20 cellular contexts compared by ENCODE assay signal in genomic region chr2:137929504-137929886, GRCh38. TPM values are rescaled to one million over a fixed set of nuclear protein-coding genes. Genes with fewer than 3 reads are reported as not detected.
DNase-seq lines count a peak whose midpoint lies in the region; ATAC-seq, FAIRE-seq and TF ChIP-seq lines count a peak whose summit lies in the region.
"Had no signal": no experiment of that assay in that cellular context is flagged by ENCODE, and none has a peak within 500 bp of the region (broad histone marks: within the 10 kb centered on the region; RNA-seq: fewer than 3 reads in every experiment).

No MANE protein-coding gene starts in this region.

- no peaks in the 10 kb centered on the region for H3K9me3 Mint-ChIP-seq in activated CD8-positive, alpha-beta T cell treated with anti-CD3 and anti-CD28 coated beads, Interleukin-2, amount 10 ng/mL, durations not matched to agents 7 days and 5 days (ENCODE audit: insufficient read depth)
- H3K9me3 Mint-ChIP-seq: memory B cell, nephron progenitor cell, T-cell had no signal

- no peak for TF ChIP-seq EP300 in gastroesophageal sphincter (IDR thresholded peaks at IDR 0.05)

- H3K9me1 ChIP-seq in IMR-90 (ENCODE audit: insufficient read depth, low read length), result peaks cover 6% of the 10 kb centered on the region; the same call in 1 of the 2 replicates

- intact Hi-C loops in IMR-90 (cut with micrococcal nuclease), result no loop called here

- H3K9me3 ChIP-seq in IMR-90 (ENCODE audit: control insufficient read depth, insufficient read depth, low read length), result no peaks in the 10 kb centered on the region
- H3K9me3 ChIP-seq in SJSA1 (replicated peaks), result no peaks in the 10 kb centered on the region
- H3K9me3 ChIP-seq in gastroesophageal sphincter, result no peaks in the 10 kb centered on the region
- H3K9me3 ChIP-seq: prostate gland, vagina had no signal

- no peaks in the 10 kb centered on the region for H3K36me3 Mint-ChIP-seq in activated CD8-positive, alpha-beta T cell treated with anti-CD3 and anti-CD28 coated beads, Interleukin-2, amount 10 ng/mL, durations not matched to agents 7 days and 5 days (ENCODE audit: low read depth)
- H3K36me3 Mint-ChIP-seq: memory B cell, T-cell had no signal

- H3K18ac ChIP-seq in IMR-90 (ENCODE audit: low read depth, low read length) (peak overlapping the region; percentile 80), mesendoderm (ENCODE audit: low read length) (no peak overlapping the region)

- no peak overlapping the region for H2AFZ ChIP-seq in IMR-90 (replicated peaks; ENCODE audit: low read length, poor library complexity)

- H3K27ac ChIP-seq in IMR-90 (ENCODE audit: insufficient read depth, low read length) (peak overlapping the region; percentile 95), SJSA1 (peak overlapping the region; percentile 94), mesendoderm (ENCODE audit: low read depth, low read length) (peak overlapping the region; percentile 61), gastroesophageal sphincter (no peak overlapping the region)
- H3K27ac ChIP-seq: prostate gland, vagina had no signal

- no peak overlapping the region for H3K27ac Mint-ChIP-seq in activated CD8-positive, alpha-beta T cell treated with anti-CD3 and anti-CD28 coated beads, Interleukin-2, amount 10 ng/mL, durations not matched to agents 7 days and 5 days
- H3K27ac Mint-ChIP-seq: CD8-positive, alpha-beta memory T cell; memory B cell; nephron progenitor cell; T-cell had no signal

- in situ Hi-C loops in IMR-90 (cut with MboI; ENCODE audit: low sequenced_read_pairs), result no loop called here

- H3K4me2 ChIP-seq in IMR-90 (ENCODE audit: low read depth, low read length) (peak overlapping the region; percentile 50; the same call in 1 of the 2 replicates), mesendoderm (ENCODE audit: low read length) (no peak overlapping the region)

- no TSS peak for BruUV-seq in IMR-90 (replicated peaks; lab: Mats Ljungman, UMichigan)

- CTCF ChIA-PET in IMR-90 (lab: Yijun Ruan, JAX), result no interaction called here
- CTCF ChIA-PET in activated CD8-positive, alpha-beta T cell treated with anti-CD3 and anti-CD28 coated beads, Interleukin-2, amount 10 ng/mL, durations not matched to agents 7 days and 5 days (lab: Charles Lee), result no interaction called here

- H2BK15ac ChIP-seq in IMR-90 (ENCODE audit: low read depth, low read length) (peak overlapping the region; percentile 71), mesendoderm (replicated peaks; ENCODE audit: low read depth) (peak overlapping the region; percentile 96)

- TF ChIP-seq CTCF in D721Med (IDR thresholded peaks at IDR 0.05; ENCODE audit: insufficient read depth, missing control alignments) (no peak), IMR-90 (conservative IDR thresholded peaks at IDR 0.05; ENCODE audit: low read depth, low read length) (no peak), gastroesophageal sphincter (IDR thresholded peaks at IDR 0.05) (no peak)

- no peak overlapping the region for H2AK9ac ChIP-seq in IMR-90 (replicated peaks; ENCODE audit: low read depth, low read length, poor library complexity)

- H3K36me3 ChIP-seq in IMR-90 (ENCODE audit: control insufficient read depth, insufficient read depth, low read length) (no peaks in the 10 kb centered on the region), SJSA1 (no peaks in the 10 kb centered on the region), mesendoderm (ENCODE audit: control insufficient read depth, insufficient read depth, low read length) (no peaks in the 10 kb centered on the region), gastroesophageal sphincter (no peaks in the 10 kb centered on the region)
- H3K36me3 ChIP-seq: prostate gland, vagina had no signal

- H4K8ac ChIP-seq in IMR-90 (ENCODE audit: low read depth in 2 of 2, low read length in 2 of 2) (peak overlapping the region; percentile 9 to 54; a peak in 2 of 4 replicates), mesendoderm (ENCODE audit: low read depth, low read length) (no peak overlapping the region)

- H3K4me3 ChIP-seq in IMR-90 (ENCODE audit: insufficient read depth, low read depth, low read length), result no peak overlapping the region
- no peak overlapping the region for H3K4me3 ChIP-seq in SJSA1
- H3K4me3 ChIP-seq in mesendoderm (ENCODE audit: low read length), result no peak overlapping the region
- no peak overlapping the region for H3K4me3 ChIP-seq in gastroesophageal sphincter
- H3K4me3 ChIP-seq: prostate gland, vagina had no signal

- no peaks in the 10 kb centered on the region for H3K27me3 Mint-ChIP-seq in activated CD8-positive, alpha-beta T cell treated with anti-CD3 and anti-CD28 coated beads, Interleukin-2, amount 10 ng/mL, durations not matched to agents 7 days and 5 days (ENCODE audit: low read depth)
- H3K27me3 Mint-ChIP-seq: CD8-positive, alpha-beta memory T cell; T-cell had no signal

- no peaks in the 10 kb centered on the region for H3K4me1 Mint-ChIP-seq in activated CD8-positive, alpha-beta T cell treated with anti-CD3 and anti-CD28 coated beads, Interleukin-2, amount 10 ng/mL, durations not matched to agents 7 days and 5 days (ENCODE audit: low read depth)
- H3K4me1 Mint-ChIP-seq: CD8-positive, alpha-beta memory T cell; memory B cell; nephron progenitor cell; T-cell had no signal

- H3K4me1 ChIP-seq in IMR-90 (ENCODE audit: control insufficient read depth, insufficient read depth, low read length), result peaks cover 11% of the 10 kb centered on the region
- H3K4me1 ChIP-seq in SJSA1 (replicated peaks), result peaks cover 55% of the 10 kb centered on the region
- H3K4me1 ChIP-seq in mesendoderm (ENCODE audit: control insufficient read depth, low read depth, low read length), result peaks cover 2% of the 10 kb centered on the region
- no peaks in the 10 kb centered on the region for H3K4me1 ChIP-seq in gastroesophageal sphincter
- H3K4me1 ChIP-seq: prostate gland, vagina had no signal

- peak overlapping the region; percentile 69 for H3K14ac ChIP-seq in IMR-90 (replicated peaks; ENCODE audit: low read depth, low read length)

- peak overlapping the region; percentile 73 for H2BK20ac ChIP-seq in IMR-90 (ENCODE audit: low read depth, low read length)

- FAIRE-seq in D721Med (lab: Jason Lieb, UNC), result peak; percentile 98

- H3K23ac ChIP-seq in IMR-90 (ENCODE audit: low read depth, low read length) (0 out of 2 replicates have a peak overlapping the region, but pooled peaks have one; percentile 54), mesendoderm (ENCODE audit: low read length) (no peak overlapping the region)

- dilution Hi-C loops in IMR-90 (cut with HindIII; ENCODE audit: low sequenced_read_pairs, unreplicated experiment), result no loop called here

- peak overlapping the region; percentile 62 for H2BK5ac ChIP-seq in IMR-90 (ENCODE audit: low read depth, low read length, poor library complexity, severe bottlenecking)
- no peak overlapping the region for H2BK5ac ChIP-seq in mesendoderm (ENCODE audit: low read length)

- H3K79me2 ChIP-seq in mesendoderm (ENCODE audit: control insufficient read depth, insufficient read depth, low read length), result no peaks in the 10 kb centered on the region

- H2AK5ac ChIP-seq in IMR-90 (ENCODE audit: low read depth, low read length) (peak overlapping the region; percentile 71; the same call in 1 of the 2 replicates), mesendoderm (ENCODE audit: low read length) (no peak overlapping the region)

- H3K4ac ChIP-seq in IMR-90 (ENCODE audit: low read depth, low read length) (peak overlapping the region; percentile 80), mesendoderm (ENCODE audit: low read depth, low read length) (no peak overlapping the region)

- H4K5ac ChIP-seq in IMR-90 (ENCODE audit: low read depth, low read length) (peak overlapping the region; percentile 22; the same call in 1 of the 2 replicates), mesendoderm (ENCODE audit: low read length) (no peak overlapping the region)

- no peak for TF ChIP-seq RAD21 in IMR-90 (IDR thresholded peaks at IDR 0.05; ENCODE audit: low read length)

- no peaks in the 10 kb centered on the region for H4K20me1 ChIP-seq in IMR-90 (ENCODE audit: insufficient read depth, low read length)

- TF ChIP-seq POLR2A in IMR-90 (IDR thresholded peaks at IDR 0.05; ENCODE audit: low read depth, low read length) (no peak), gastroesophageal sphincter (IDR thresholded peaks at IDR 0.05) (no peak)

- H3K56ac ChIP-seq in IMR-90 (ENCODE audit: extremely low read depth, insufficient read depth, low read length), result peak overlapping the region; percentile 40; the same call in 1 of the 2 replicates
- H3K56ac ChIP-seq in mesendoderm (ENCODE audit: low read length), result no peak overlapping the region

- H3K4me3 Mint-ChIP-seq in activated CD8-positive, alpha-beta T cell treated with anti-CD3 and anti-CD28 coated beads, Interleukin-2, amount 10 ng/mL, durations not matched to agents 7 days and 5 days, result no peak overlapping the region
- H3K4me3 Mint-ChIP-seq: CD8-positive, alpha-beta memory T cell; memory B cell; nephron progenitor cell; T-cell had no signal

- POLR2A ChIA-PET in IMR-90 (lab: Charles Lee; ENCODE audit: unreplicated experiment), result no interaction called here
- POLR2A ChIA-PET in activated CD8-positive, alpha-beta T cell treated with anti-CD3 and anti-CD28 coated beads, Interleukin-2, amount 10 ng/mL, durations not matched to agents 7 days and 5 days (lab: Charles Lee), result interaction anchor here (0.6 kb wide), 1 partner anchor 1193 kb away, joined by 3 read pairs; no protein-coding TSS in a partner anchor

- H3K79me1 ChIP-seq in IMR-90 (ENCODE audit: low read depth in 1 of 2, low read length in 2 of 2) (no peaks in the 10 kb centered on the region), mesendoderm (ENCODE audit: low read length) (no peaks in the 10 kb centered on the region)

- H3K27me3 ChIP-seq in IMR-90 (ENCODE audit: control insufficient read depth, insufficient read depth, low read length) (no peaks in the 10 kb centered on the region), SJSA1 (replicated peaks) (no peaks in the 10 kb centered on the region), mesendoderm (ENCODE audit: insufficient read depth, low read length, poor library complexity) (no peaks in the 10 kb centered on the region), gastroesophageal sphincter (no peaks in the 10 kb centered on the region)
- H3K27me3 ChIP-seq: vagina had no signal

- H3K9ac ChIP-seq in IMR-90 (ENCODE audit: low read depth, low read length), result no peak overlapping the region
- no peak overlapping the region for H3K9ac ChIP-seq in mesendoderm (ENCODE audit: low read length)

- DNase-seq in D721Med (ENCODE audit: insufficient read length, low spot score) (no peak), IMR-90 (no peak), SJSA1 (ENCODE audit: low read depth in 1 of 2, low spot score in 2 of 2) (no peak), mesendoderm (peak; percentile 31), GOT3 (lab: John Stamatoyannopoulos, UW) (no peak)
- DNase-seq in activated CD8-positive, alpha-beta T cell treated with anti-CD3 and anti-CD28 coated beads, Interleukin-2, amount 10 ng/mL, durations not matched to agents 7 days and 5 days, result no peak
- DNase-seq: activated CD4-positive, alpha-beta T cell treated with anti-CD3 and anti-CD28 coated beads, Interleukin-2, amount 50 U/mL, for 1 hour; activated naive CD4-positive, alpha-beta T cell; anterior cingulate cortex; CD8-positive, alpha-beta memory T cell; hippocampal formation; NCI-H187; nephron progenitor cell; stimulated activated CD4-positive, alpha-beta T cell treated with anti-CD3 and anti-CD28 coated beads, Interleukin-4, amount 100 ng/mL, for 4 hours; T-cell had no signal

- ATAC-seq in IMR-90 (ENCODE audit: low read depth) (peak; percentile 38; the same call in 1 of the 2 replicates), HG02852 (IDR thresholded peaks at IDR 0.05; ENCODE audit: unreplicated experiment) (no peak), gastroesophageal sphincter (no peak)
- ATAC-seq in activated CD8-positive, alpha-beta T cell treated with anti-CD3 and anti-CD28 coated beads, Interleukin-2, amount 10 ng/mL, durations not matched to agents 7 days and 5 days, result no peak
- ATAC-seq: T-cell had no signal

- WGBS in IMR-90 (ENCODE audit: extremely low coverage in 2 of 2, insufficient read length in 1 of 2), 2 experiments, result no CpG with 5 or more reads among the region's 2 CpGs
- no CpG with 5 or more reads among the region's 2 CpGs for WGBS in mesendoderm (ENCODE audit: extremely low coverage, insufficient coverage, low lambda C conversion rate)
- 75 to 93% methylated on average over 2 of the region's 2 CpGs for WGBS in gastroesophageal sphincter (ENCODE audit: low coverage in 1 of 2), 2 donors

- H2BK120ac ChIP-seq in IMR-90 (ENCODE audit: low read depth, low read length), result peak overlapping the region; percentile 87
- no peak overlapping the region for H2BK120ac ChIP-seq in mesendoderm (ENCODE audit: low read depth, low read length)

- H4K91ac ChIP-seq in IMR-90 (ENCODE audit: insufficient read depth, low read depth, low read length), result peak overlapping the region; percentile 85; the same call in 1 of the 2 replicates

RNA-seq across cellular contexts. Expression of gene HNMT, which starts 34.8 kb away (rescaled TPM):
- total RNA-seq in IMR-90 (2012; rRNA removed) (12.2 and 14.2 TPM in 2 replicates), gastroesophageal sphincter (10 to 100 TPM; 16.7 to 52.8 (median 47.7) TPM)
- polyA plus RNA-seq in IMR-90 (2012; rRNA removed), result 6.3 and 6.4 TPM in 2 replicates
- 2.7 and 2.8 TPM in 2 replicates for polyA plus RNA-seq in IMR-90 (2012; cell fraction: cytosol; rRNA removed)
- polyA plus RNA-seq in IMR-90 (2012; cell fraction: nucleus; rRNA removed; ENCODE audit: low replicate concordance), result 0.25 and 5.2 TPM in 2 replicates
- total RNA-seq in SJSA1 (2014; rRNA removed; shearing (Covaris generic)), result 47.6 and 65.8 TPM in 2 replicates
- 7.8 TPM for polyA plus RNA-seq in mesendoderm (2013, experiment 1 of 2)
- 8.8 TPM for polyA plus RNA-seq in mesendoderm (2013, experiment 2 of 2)
- not detected for total RNA-seq in activated CD8-positive, alpha-beta T cell treated with anti-CD3 and anti-CD28 coated beads, Interleukin-2, amount 10 ng/mL, durations not matched to agents 7 days and 5 days
- polyA plus RNA-seq: CD8-positive, alpha-beta memory T cell had no signal

Comparison
In these comparisons a context has a peak if more than half of its experiments do, and no peak if none do; other contexts are left out.
1. H3K27ac ChIP-seq: peak in IMR-90 (single experiment), SJSA1 (single experiment) and mesendoderm (single experiment); none in gastroesophageal sphincter (0 of 4).
2. RNA of gene HNMT, which starts 34.8 kb away (total RNA-seq): 47.6 to 65.8 TPM in SJSA1, 16.7 to 52.8 TPM in gastroesophageal sphincter and 12.2 to 14.2 TPM in IMR-90; not detected in activated CD8-positive, alpha-beta T cell treated with anti-CD3 and anti-CD28 coated beads, Interleukin-2, amount 10 ng/mL, durations not matched to agents 7 days and 5 days; every median in the first group is over 10 times any median in the second.